ENCODE assay signal across 22 cellular contexts in genomic region chr12:112463478-112463877, GRCh38. TPM values are rescaled to one million over a fixed set of nuclear protein-coding genes. Genes with fewer than 3 reads are reported as not detected.
DNase-seq lines count a peak whose midpoint lies in the region; ATAC-seq and TF ChIP-seq lines count a peak whose summit lies in the region.
"Had no signal": no experiment of that assay in that cellular context is flagged by ENCODE, and none has a peak within 500 bp of the region (broad histone marks: within the 10 kb centered on the region; RNA-seq: fewer than 3 reads in every experiment).

No MANE protein-coding gene starts in this region.

- H3K27ac Mint-ChIP-seq in activated CD8-positive, alpha-beta T cell treated with anti-CD3 and anti-CD28 coated beads for 36 hours: peak overlapping the region; percentile 31

- no peaks in the 10 kb centered on the region for H3K9me3 Mint-ChIP-seq in activated CD8-positive, alpha-beta T cell treated with anti-CD3 and anti-CD28 coated beads for 36 hours
- H3K9me3 Mint-ChIP-seq: CD4-positive, CD25-positive, alpha-beta regulatory T cell had no signal

- no peaks in the 10 kb centered on the region for H3K4me1 ChIP-seq in breast epithelium
- H3K4me1 ChIP-seq in HAP-1: no peaks in the 10 kb centered on the region
- H3K4me1 ChIP-seq: lower lobe of right lung, parathyroid adenoma had no signal

- no peak for TF ChIP-seq CTCF in activated CD8-positive, alpha-beta T cell treated with anti-CD3 and anti-CD28 coated beads for 36 hours (IDR thresholded peaks at IDR 0.05)
- no peak for TF ChIP-seq CTCF in breast epithelium (IDR thresholded peaks at IDR 0.05)

- H3K27me3 Mint-ChIP-seq in activated CD8-positive, alpha-beta T cell treated with anti-CD3 and anti-CD28 coated beads for 36 hours: no peaks in the 10 kb centered on the region
- H3K27me3 Mint-ChIP-seq: CD4-positive, CD25-positive, alpha-beta regulatory T cell had no signal

- CTCF ChIA-PET in activated CD8-positive, alpha-beta T cell treated with anti-CD3 and anti-CD28 coated beads for 36 hours (lab: Charles Lee): interaction anchor here (1.2 to 1.5 kb wide), 2 partner anchors 9 to 10 kb away, joined by 3 to 4 read pairs; no protein-coding TSS in a partner anchor

- no peaks in the 10 kb centered on the region for H3K27me3 ChIP-seq in breast epithelium
- no peaks in the 10 kb centered on the region for H3K27me3 ChIP-seq in HAP-1 (ENCODE audit: low read depth)
- H3K27me3 ChIP-seq: dorsolateral prefrontal cortex, testis had no signal

- peak; percentile 7 for DNase-seq in GF-D8 (lab: John Stamatoyannopoulos, UW)
- DNase-seq in KBM-7: peak; percentile 18
- no peak for DNase-seq in activated CD8-positive, alpha-beta T cell treated with anti-CD3 and anti-CD28 coated beads for 36 hours
- DNase-seq in NCI-H524 (lab: John Stamatoyannopoulos, UW): no peak
- no peak for DNase-seq in breast epithelium (ENCODE audit: low spot score in 2 of 2)
- DNase-seq in HAP-1 (ENCODE audit: low spot score in 2 of 2): no peak
- DNase-seq: activated CD4-positive, alpha-beta T cell treated with anti-CD3 and anti-CD28 coated beads, Interleukin-2, amount 50 U/mL, for 48 hours; CD4-positive, CD25-positive, alpha-beta regulatory T cell; DND-41; dorsolateral prefrontal cortex; glutamatergic neuron; lower lobe of right lung; NCI-H1092 treated with DMSO at 0.1 percent for 48 hours; NCI-H2107; NCI-H774; stimulated activated CD4-positive, alpha-beta T cell treated with anti-CD3 and anti-CD28 coated beads, Interleukin-2, amount 100 ng/mL, for 48 hours; testis had no signal

- POLR2A ChIA-PET in activated CD8-positive, alpha-beta T cell treated with anti-CD3 and anti-CD28 coated beads for 36 hours (lab: Charles Lee): interaction anchor here (1.2 kb wide), 1 partner anchor 10 kb away, joined by 3 read pairs; no protein-coding TSS in a partner anchor

- no peak overlapping the region for H3K27ac ChIP-seq in breast epithelium
- H3K27ac ChIP-seq: dorsolateral prefrontal cortex, lower lobe of right lung, parathyroid adenoma, SK-N-MC, testis had no signal

- H3K36me3 Mint-ChIP-seq in activated CD8-positive, alpha-beta T cell treated with anti-CD3 and anti-CD28 coated beads for 36 hours (ENCODE audit: low read depth): peaks cover 41% of the 10 kb centered on the region

- intact Hi-C loops in activated CD8-positive, alpha-beta T cell treated with anti-CD3 and anti-CD28 coated beads for 36 hours (cut with micrococcal nuclease): no loop called here
- intact Hi-C loops in breast epithelium (cut with DNase I; ENCODE audit: low total_unique reads): no loop called here

- H3K9me3 ChIP-seq in breast epithelium (no peaks in the 10 kb centered on the region), HAP-1 (no peaks in the 10 kb centered on the region)
- H3K9me3 ChIP-seq: lower lobe of right lung, testis had no signal

- ATAC-seq in GM18520 (IDR thresholded peaks at IDR 0.05; ENCODE audit: unreplicated experiment): peak; percentile 53
- peak; percentile 47 for ATAC-seq in activated CD8-positive, alpha-beta T cell treated with anti-CD3 and anti-CD28 coated beads for 36 hours
- no peak for ATAC-seq in HG03196 (IDR thresholded peaks at IDR 0.05; ENCODE audit: unreplicated experiment)
- ATAC-seq: lower lobe of right lung, Panc1 had no signal

- no peak for TF ChIP-seq POLR2A in breast epithelium (IDR thresholded peaks at IDR 0.05)

- H3K4me3 Mint-ChIP-seq in activated CD8-positive, alpha-beta T cell treated with anti-CD3 and anti-CD28 coated beads for 36 hours: no peak overlapping the region
- H3K4me3 Mint-ChIP-seq: CD4-positive, CD25-positive, alpha-beta regulatory T cell had no signal

- H3K4me1 Mint-ChIP-seq in activated CD8-positive, alpha-beta T cell treated with anti-CD3 and anti-CD28 coated beads for 36 hours (ENCODE audit: low read depth): peaks cover 10% of the 10 kb centered on the region

- in situ Hi-C loops in KBM-7 (cut with MboI; ENCODE audit: low pct_unique_long_range_greater_than_20kb, low sequenced_read_pairs) (no loop called here), HAP-1 (cut with MboI; ENCODE audit: low sequenced_read_pairs) (no loop called here)

- H3K4me3 ChIP-seq in breast epithelium: no peak overlapping the region
- H3K4me3 ChIP-seq in HAP-1: no peak overlapping the region
- H3K4me3 ChIP-seq: dorsolateral prefrontal cortex, lower lobe of right lung, SK-N-MC, testis had no signal

- H3K36me3 ChIP-seq in breast epithelium (no peaks in the 10 kb centered on the region), HAP-1 (replicated peaks) (peaks cover 9% of the 10 kb centered on the region; the same call in 1 of the 2 replicates)

RNA-seq across cellular contexts. Expression of gene PTPN11, which starts 44.7 kb away (rescaled TPM):
- total RNA-seq in activated CD8-positive, alpha-beta T cell treated with anti-CD3 and anti-CD28 coated beads for 36 hours: 100 to 1,000 TPM; 131 to 142 TPM
- total RNA-seq in breast epithelium: 100 to 1,000 TPM in 1 of 3 donors, 10 to 100 TPM in 2; 73.8 to 288 (median 91.4) TPM

RNA-seq across cellular contexts. Expression of gene RPL6, which starts 54.1 kb away (rescaled TPM):
- 1,000 to 10,000 TPM; 1,954 to 1,972 TPM for total RNA-seq in activated CD8-positive, alpha-beta T cell treated with anti-CD3 and anti-CD28 coated beads for 36 hours
- total RNA-seq in breast epithelium: 1,000 to 10,000 TPM; 1,571 to 1,840 (median 1,826) TPM

Comparison
In these comparisons a context has a peak if more than half of its experiments do, and no peak if none do; other contexts are left out.
1. DNase-seq: peak in GF-D8 (single experiment) and KBM-7 (single experiment); none in activated CD8-positive, alpha-beta T cell treated with anti-CD3 and anti-CD28 coated beads for 36 hours (single experiment), NCI-H524 (0 of 2), breast epithelium (0 of 2) and HAP-1 (0 of 2).